25 cellular contexts compared by ENCODE assay signal in the genomic region with DNA sequence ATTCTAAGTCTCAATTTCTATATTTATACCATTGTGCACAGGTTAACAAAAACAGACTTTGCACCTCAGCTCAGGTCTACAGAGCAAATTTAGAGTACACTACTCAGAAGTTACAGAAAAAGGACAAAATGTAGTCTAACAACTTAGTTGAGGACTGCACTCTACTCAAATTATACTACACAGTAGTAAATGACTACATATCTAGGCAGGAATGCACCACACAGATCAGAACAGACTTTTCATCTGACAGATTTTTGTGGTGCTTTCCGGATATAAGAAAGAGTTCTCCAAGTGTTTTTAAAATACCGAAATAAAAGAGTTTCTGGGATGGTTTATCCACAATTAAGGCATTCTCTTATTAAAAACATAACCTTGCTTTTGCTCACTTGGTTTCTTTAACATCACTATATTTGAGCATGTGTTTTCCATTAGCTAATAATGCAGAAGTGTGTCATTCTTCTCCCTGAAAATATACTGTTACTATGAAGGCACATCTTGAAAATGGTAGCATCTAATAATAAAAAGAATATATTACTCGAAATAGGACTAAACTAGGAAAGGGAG.
"Had no signal": no experiment of that assay in that cellular context is flagged by ENCODE, and none has a peak within 500 bp of the region (broad histone marks: within the 10 kb centered on the region; RNA-seq: fewer than 3 reads in every experiment).

No MANE protein-coding gene starts in this region.

- H3K4me1 ChIP-seq: upper lobe of right lung had no signal

- H3K27ac Mint-ChIP-seq: activated CD8-positive, alpha-beta T cell treated with anti-CD3 and anti-CD28 coated beads, Interleukin-2, amount 10 ng/mL, durations not matched to agents 7 days and 5 days; activated naive CD4-positive, alpha-beta T cell treated with anti-CD3 and anti-CD28 coated beads, Interleukin-2, amount 50 U/mL, for 24 hours; brain; effector memory CD8-positive, alpha-beta T cell; immature natural killer cell had no signal

- DNase-seq: activated CD4-positive, alpha-beta T cell treated with anti-CD3 and anti-CD28 coated beads for 1 hour; activated CD4-positive, alpha-beta T cell treated with anti-CD3 and anti-CD28 coated beads, Interleukin-2, amount 50 U/mL, for 1 hour; activated CD8-positive, alpha-beta T cell treated with anti-CD3 and anti-CD28 coated beads, Interleukin-2, amount 10 ng/mL, durations not matched to agents 7 days and 5 days; activated gamma-delta T cell treated with Interleukin-2 at 50 U/mL for 16 hours; aorta; caudate nucleus; dorsolateral prefrontal cortex; effector memory CD8-positive, alpha-beta T cell; foreskin melanocyte; glutamatergic neuron; immature natural killer cell; left ventricle myocardium inferior; mammary epithelial cell; mucosa of descending colon; occipital lobe; retina; stimulated activated CD4-positive, alpha-beta T cell treated with anti-CD3 and anti-CD28 coated beads, Interleukin-2, amount 100 ng/mL, for 48 hours; stimulated activated CD8-positive, alpha-beta memory T cell treated with anti-CD3 and anti-CD28 coated beads, Interleukin-4, amount 100 ng/mL, for 48 hours; stimulated activated naive CD4-positive, alpha-beta T cell; T-helper 9 cell; upper lobe of right lung had no signal

- H3K4me2 ChIP-seq: hepatocyte had no signal

- ATAC-seq: activated CD8-positive, alpha-beta T cell treated with anti-CD3 and anti-CD28 coated beads, Interleukin-2, amount 10 ng/mL, durations not matched to agents 7 days and 5 days; effector memory CD8-positive, alpha-beta T cell; mucosa of descending colon; upper lobe of right lung had no signal

- H3K4me1 Mint-ChIP-seq: activated naive CD4-positive, alpha-beta T cell treated with anti-CD3 and anti-CD28 coated beads, Interleukin-2, amount 50 U/mL, for 24 hours; immature natural killer cell had no signal

- H3K4me3 ChIP-seq: dorsolateral prefrontal cortex, hepatocyte, left ventricle myocardium inferior, mucosa of descending colon, upper lobe of right lung had no signal

- H3K9me3 ChIP-seq: left ventricle myocardium inferior, mucosa of descending colon, upper lobe of right lung had no signal

- H3K4me3 Mint-ChIP-seq: activated CD8-positive, alpha-beta T cell treated with anti-CD3 and anti-CD28 coated beads, Interleukin-2, amount 10 ng/mL, durations not matched to agents 7 days and 5 days; activated naive CD4-positive, alpha-beta T cell treated with anti-CD3 and anti-CD28 coated beads, Interleukin-2, amount 50 U/mL, for 24 hours; brain; effector memory CD8-positive, alpha-beta T cell; immature natural killer cell had no signal

- H3K27ac ChIP-seq: dorsolateral prefrontal cortex, epithelial cell of prostate, hepatocyte, left ventricle myocardium inferior, upper lobe of right lung had no signal

- H2AFZ ChIP-seq: hepatocyte had no signal

- H3K9me3 Mint-ChIP-seq: activated naive CD4-positive, alpha-beta T cell treated with anti-CD3 and anti-CD28 coated beads, Interleukin-2, amount 50 U/mL, for 24 hours; brain had no signal

- H3K36me3 Mint-ChIP-seq: activated naive CD4-positive, alpha-beta T cell treated with anti-CD3 and anti-CD28 coated beads, Interleukin-2, amount 50 U/mL, for 24 hours; brain; immature natural killer cell had no signal

- H3K36me3 ChIP-seq: left ventricle myocardium inferior, upper lobe of right lung had no signal

- H3K27me3 Mint-ChIP-seq: activated naive CD4-positive, alpha-beta T cell treated with anti-CD3 and anti-CD28 coated beads, Interleukin-2, amount 50 U/mL, for 24 hours; brain had no signal

- H3K27me3 ChIP-seq: dorsolateral prefrontal cortex, hepatocyte, upper lobe of right lung had no signal
